In genomic region chr4:73258668-73259551, GRCh38 we compare ENCODE assay signal across 7 cellular contexts.
DNase-seq lines count a peak whose midpoint lies in the region; ATAC-seq, FAIRE-seq and TF ChIP-seq lines count a peak whose summit lies in the region.

Gene ANKRD17, minus strand, starts transcription at chr4:73258798. Its CDS starts 130 bp downstream, at chr4:73258668.

- no peak for TF ChIP-seq CTCF in retinal pigment epithelial cell (conservative IDR thresholded peaks at IDR 0.05; ENCODE audit: low read depth, low read length)

- peak; percentile 65 for DNase-seq in GM18507 (ENCODE audit: extremely low spot score, insufficient read length, low read depth)
- peak; percentile 81 for DNase-seq in NCI-H2029 treated with DMSO at 0.1 percent for 48 hours (lab: John Stamatoyannopoulos, UW)
- peak; percentile 86 for DNase-seq in T-helper 9 cell
- DNase-seq in astrocyte of the hippocampus (ENCODE audit: low read depth, low spot score): peak; percentile 97
- DNase-seq in hippocampal formation (lab: John Stamatoyannopoulos, UW): peak; percentile 92 to 93
- peak; percentile 72 for DNase-seq in retinal pigment epithelial cell (ENCODE audit: low read depth)

- FAIRE-seq in GM18507 (lab: Jason Lieb, UNC): peak; percentile 92

- peak; percentile 74 for ATAC-seq in HG02981 (IDR thresholded peaks at IDR 0.05; ENCODE audit: unreplicated experiment)

- peak within 1 kb of the TSS; percentile 80 for H3K4me3 ChIP-seq in retinal pigment epithelial cell (ENCODE audit: low read length)

Comparison
In these comparisons a context has a peak if more than half of its experiments do, and no peak if none do; other contexts are left out.
1. Peak in every context shown above with its lines: DNase-seq, ATAC-seq and H3K4me3 ChIP-seq.